25 cellular contexts compared by ENCODE assay signal in genomic region chr2:9945596-9945995, GRCh38. TPM values are rescaled to one million over a fixed set of nuclear protein-coding genes. Genes with fewer than 3 reads are reported as not detected.
DNase-seq lines count a peak whose midpoint lies in the region; ATAC-seq, FAIRE-seq and TF ChIP-seq lines count a peak whose summit lies in the region.
"Had no signal": no experiment of that assay in that cellular context is flagged by ENCODE, and none has a peak within 500 bp of the region (broad histone marks: within the 10 kb centered on the region; RNA-seq: fewer than 3 reads in every experiment).

No MANE protein-coding gene starts in this region.

- FAIRE-seq in HepG2 (lab: Jason Lieb, UNC) = no peak

- H3K4me1 ChIP-seq in esophagus (ENCODE audit: control insufficient read depth in 2 of 2, insufficient read depth in 2 of 2, low read length in 1 of 2) (peaks cover 0 to 14% of the 10 kb centered on the region in 2 donors), HepG2 (ENCODE audit: insufficient read depth, low read length) (peaks cover 93% of the 10 kb centered on the region), suprapubic skin (peaks cover 43% of the 10 kb centered on the region), tibial nerve (peaks cover 0 to 16% (median 3%) of the 10 kb centered on the region in 4 donors)

- TF ChIP-seq EP300 in HepG2 (IDR thresholded peaks at IDR 0.05; ENCODE audit: low read depth in 2 of 2, low read length in 2 of 2) = no peak
- TF ChIP-seq EP300 in HepG2 (CRISPR knock-in tag; IDR thresholded peaks at IDR 0.05; ENCODE audit: borderline replicate concordance) = no peak
- no peak for TF ChIP-seq EP300 in suprapubic skin (IDR thresholded peaks at IDR 0.05)
- TF ChIP-seq EP300 in tibial nerve (IDR thresholded peaks at IDR 0.05) = no peak

- BruUV-seq in HepG2 (replicated peaks; lab: Mats Ljungman, UMichigan) = no TSS peak

- TF ChIP-seq CTCF in HepG2 (CRISPR knock-in tag; IDR thresholded peaks at IDR 0.05) = no peak
- no peak for TF ChIP-seq CTCF in suprapubic skin (IDR thresholded peaks at IDR 0.05)
- TF ChIP-seq CTCF in tibial nerve (IDR thresholded peaks at IDR 0.05) = no peak

- H3K27ac Mint-ChIP-seq in activated naive CD8-positive, alpha-beta T cell treated with anti-CD3 and anti-CD28 coated beads, Interleukin-2, amount 50 U/mL, for 24 hours = no peak overlapping the region
- H3K27ac Mint-ChIP-seq: CD4-positive, CD25-positive, alpha-beta regulatory T cell; HFFc6 had no signal

- H3K27ac ChIP-seq in esophagus (ENCODE audit: low read depth in 2 of 2, low read length in 1 of 2) = peak overlapping the region; percentile 66 to 85
- H3K27ac ChIP-seq in HepG2 (ENCODE audit: extremely low read length, insufficient read depth, low read length) = no peak overlapping the region
- H3K27ac ChIP-seq in suprapubic skin = peak overlapping the region; percentile 47
- H3K27ac ChIP-seq in tibial nerve = no peak overlapping the region
- H3K27ac ChIP-seq: BLaER1, Peyer's patch had no signal

- no peak for ATAC-seq in HepG2
- ATAC-seq in activated naive CD8-positive, alpha-beta T cell treated with anti-CD3 and anti-CD28 coated beads, Interleukin-2, amount 50 U/mL, for 24 hours = no peak

- H3K79me2 ChIP-seq in HepG2 (ENCODE audit: insufficient read depth, low read length) = no peaks in the 10 kb centered on the region

- H3K9me3 Mint-ChIP-seq in activated naive CD8-positive, alpha-beta T cell treated with anti-CD3 and anti-CD28 coated beads, Interleukin-2, amount 50 U/mL, for 24 hours = no peaks in the 10 kb centered on the region
- H3K9me3 Mint-ChIP-seq: HFFc6 had no signal

- peak; percentile 34 for DNase-seq in NCI-H82 (lab: John Stamatoyannopoulos, UW)
- DNase-seq in NCI-H82 treated with DMSO at 0.1 percent for 48 hours (lab: John Stamatoyannopoulos, UW; ENCODE audit: unreplicated experiment) = no peak
- DNase-seq in HepG2 (ENCODE audit: low spot score) = no peak
- DNase-seq in suprapubic skin (ENCODE audit: low spot score in 2 of 2) = no peak
- DNase-seq in tibial nerve (ENCODE audit: low spot score in 2 of 2) = no peak
- no peak for DNase-seq in medulla oblongata (ENCODE audit: extremely low spot score)
- DNase-seq in activated naive CD8-positive, alpha-beta T cell treated with anti-CD3 and anti-CD28 coated beads, Interleukin-2, amount 50 U/mL, for 24 hours = no peak
- DNase-seq: 8988T; ACHN; CD4-positive, CD25-positive, alpha-beta regulatory T cell; DMS53; GOT3; HFFc6; KBM-7; MG63; NCI-H1417; NCI-H1694; NCI-H2029 treated with DMSO at 0.1 percent for 48 hours; NCI-H446 treated with DMSO at 0.1 percent for 48 hours; NCI-H526; Peyer's patch; SHP77 treated with DMSO at 0.1 percent for 48 hours had no signal

- H3K4me2 ChIP-seq in HepG2 (ENCODE audit: low read depth, low read length) = no peak overlapping the region; the same call in 1 of the 2 replicates
- H3K4me2 ChIP-seq: BLaER1 had no signal

- H3K9ac ChIP-seq in HepG2 (ENCODE audit: insufficient read depth, low read depth, low read length) = no peak overlapping the region
- H3K9ac ChIP-seq: BLaER1 had no signal

- intact Hi-C loops in HepG2 (cut with micrococcal nuclease; ENCODE audit: unreplicated experiment) = no loop called here

- H3K36me3 ChIP-seq in esophagus (ENCODE audit: control insufficient read depth in 2 of 2, insufficient read depth in 2 of 2, low read length in 1 of 2) (no peaks in the 10 kb centered on the region), HepG2 (replicated peaks in 1 of 2; ENCODE audit: control insufficient read depth in 1 of 2, insufficient read depth in 2 of 2, low read length in 2 of 2) (no peaks in the 10 kb centered on the region), suprapubic skin (no peaks in the 10 kb centered on the region), tibial nerve (no peaks in the 10 kb centered on the region)
- H3K36me3 ChIP-seq: BLaER1, HAP-1, MG63, Peyer's patch had no signal

- no peaks in the 10 kb centered on the region for H3K36me3 Mint-ChIP-seq in activated naive CD8-positive, alpha-beta T cell treated with anti-CD3 and anti-CD28 coated beads, Interleukin-2, amount 50 U/mL, for 24 hours (ENCODE audit: low read depth)
- H3K36me3 Mint-ChIP-seq: CD4-positive, CD25-positive, alpha-beta regulatory T cell had no signal

- H4K20me1 ChIP-seq in HepG2 (ENCODE audit: insufficient read depth, low read length) = no peaks in the 10 kb centered on the region
- H4K20me1 ChIP-seq: BLaER1 had no signal

- H3K4me3 Mint-ChIP-seq in activated naive CD8-positive, alpha-beta T cell treated with anti-CD3 and anti-CD28 coated beads, Interleukin-2, amount 50 U/mL, for 24 hours = no peak overlapping the region
- H3K4me3 Mint-ChIP-seq: CD4-positive, CD25-positive, alpha-beta regulatory T cell; HFFc6 had no signal

- H3K27me3 ChIP-seq in esophagus (ENCODE audit: control insufficient read depth in 1 of 2, insufficient read depth in 2 of 2, low read length in 2 of 2) (no peaks in the 10 kb centered on the region), HepG2 (ENCODE audit: control insufficient read depth in 1 of 2, insufficient read depth in 2 of 2, low read length in 2 of 2) (peaks cover 0 to 9% of the 10 kb centered on the region in 2 experiments; a peak in 3 of 5 replicates), suprapubic skin (no peaks in the 10 kb centered on the region), tibial nerve (no peaks in the 10 kb centered on the region)
- H3K27me3 ChIP-seq: MG63 had no signal

- H3K4me1 Mint-ChIP-seq in activated naive CD8-positive, alpha-beta T cell treated with anti-CD3 and anti-CD28 coated beads, Interleukin-2, amount 50 U/mL, for 24 hours = peaks cover 3% of the 10 kb centered on the region

- CTCF ChIA-PET in HepG2 (lab: Yijun Ruan, JAX; ENCODE audit: low intra/inter-chr PET ratio, low total read pairs) = no interaction called here

- H3K9me3 ChIP-seq in esophagus (ENCODE audit: control insufficient read depth in 2 of 2, insufficient read depth in 1 of 2, low read depth in 1 of 2, low read length in 1 of 2) (no peaks in the 10 kb centered on the region), HepG2 (ENCODE audit: low read length) (no peaks in the 10 kb centered on the region), suprapubic skin (no peaks in the 10 kb centered on the region), tibial nerve (no peaks in the 10 kb centered on the region)
- H3K9me3 ChIP-seq: BLaER1, HAP-1, MG63, Peyer's patch had no signal

- no peak for TF ChIP-seq POLR2A in HepG2 (IDR thresholded peaks at IDR 0.05; ENCODE audit: insufficient read depth in 1 of 2, low read depth in 2 of 2, low read length in 2 of 2)
- TF ChIP-seq POLR2A in suprapubic skin (IDR thresholded peaks at IDR 0.05) = no peak
- no peak for TF ChIP-seq POLR2A in tibial nerve (IDR thresholded peaks at IDR 0.05)

- peaks cover 37% of the 10 kb centered on the region for H3K27me3 Mint-ChIP-seq in activated naive CD8-positive, alpha-beta T cell treated with anti-CD3 and anti-CD28 coated beads, Interleukin-2, amount 50 U/mL, for 24 hours

- 56 to 72% methylated on average over 7 of the region's 7 CpGs for WGBS in esophagus, 2 donors
- WGBS in HepG2 (ENCODE audit: low lambda C conversion rate) = 32% methylated on average over 7 of the region's 7 CpGs
- 55% methylated on average over 7 of the region's 7 CpGs for WGBS in suprapubic skin
- 77 to 78% methylated on average over 7 of the region's 7 CpGs for WGBS in tibial nerve, 2 donors

- POLR2A ChIA-PET in HepG2 (lab: Yijun Ruan, JAX) = no interaction called here

- H3K4me3 ChIP-seq in esophagus (ENCODE audit: low read depth in 1 of 2, low read length in 2 of 2) (no peak overlapping the region), HepG2 (replicated peaks in 1 of 3; ENCODE audit: insufficient read depth in 1 of 3, low read depth in 2 of 3, low read length in 3 of 3) (no peak overlapping the region), suprapubic skin (no peak overlapping the region), tibial nerve (no peak overlapping the region)
- H3K4me3 ChIP-seq: BLaER1, HAP-1, MG63, Peyer's patch had no signal

- TF ChIP-seq RAD21 in HepG2 (CRISPR knock-in tag; IDR thresholded peaks at IDR 0.05) = no peak

- in situ Hi-C loops in HepG2 (cut with HindIII; ENCODE audit: extremely low pct_ligation_motif_present, low pct_unique_long_range_greater_than_20kb) = no loop called here

- no peak overlapping the region for H2AFZ ChIP-seq in HepG2 (ENCODE audit: low read length)

RNA-seq across cellular contexts. Expression of gene GRHL1, which starts 5.9 kb away (rescaled TPM):
- polyA plus RNA-seq in esophagus = 10 to 100 TPM; 61.8 to 94.7 TPM
- 10.6 and 12.0 TPM in 2 replicates for total RNA-seq in HepG2 (2016; rRNA removed; fragmentation: Illumina TruSeq; extraction: Trizol)
- 5.6 and 8.3 TPM in 2 replicates for total RNA-seq in HepG2 (2016; cell fraction: cytosol; rRNA removed; fragmentation: Illumina TruSeq; extraction: Trizol; ENCODE audit: low read depth)
- total RNA-seq in HepG2 (2016; cell fraction: insoluble cytoplasmic fraction; rRNA removed; fragmentation: Illumina TruSeq; extraction: Trizol) = 10.0 and 12.7 TPM in 2 replicates
- 5.3 and 6.5 TPM in 2 replicates for total RNA-seq in HepG2 (2016; cell fraction: membrane; rRNA removed; fragmentation: Illumina TruSeq; extraction: Trizol)
- total RNA-seq in HepG2 (2016; cell fraction: nucleus; rRNA removed; fragmentation: Illumina TruSeq; extraction: Trizol) = 19.5 and 21.6 TPM in 2 replicates
- 9.3 and 13.5 TPM in 2 replicates for polyA plus RNA-seq in HepG2 (2011; rRNA removed)
- 4.2 and 6.2 TPM in 2 replicates for polyA plus RNA-seq in HepG2 (2011; cell fraction: cytosol; rRNA removed)
- polyA plus RNA-seq in HepG2 (2011; cell fraction: nucleus; rRNA removed) = 25.1 and 30.9 TPM in 2 replicates
- polyA plus RNA-seq in HepG2 (2012) = 7.4 and 11.8 TPM in 2 replicates
- polyA plus RNA-seq in HepG2 (2016; cell fraction: cytosol; fragmentation: Illumina TruSeq; extraction: Trizol; ENCODE audit: low read depth) = 0.66 and 1.2 TPM in 2 replicates
- 8.6 and 8.8 TPM in 2 replicates for polyA plus RNA-seq in HepG2 (2016; cell fraction: insoluble cytoplasmic fraction; fragmentation: Illumina TruSeq; extraction: Trizol; ENCODE audit: low read depth)
- 1.7 and 1.9 TPM in 2 replicates for polyA plus RNA-seq in HepG2 (2016; cell fraction: membrane; fragmentation: Illumina TruSeq; extraction: Trizol; ENCODE audit: low read depth)
- polyA plus RNA-seq in HepG2 (2016; cell fraction: nucleus; fragmentation: Illumina TruSeq; extraction: Trizol; ENCODE audit: insufficient read depth, low read depth) = 24.2 and 25.3 TPM in 2 replicates
- polyA minus RNA-seq in HepG2 (2011; rRNA and poly(A)+ RNA removed; ENCODE audit: low replicate concordance) = 9.4 and 18.5 TPM in 2 replicates
- polyA minus RNA-seq in HepG2 (2011; cell fraction: cytosol; rRNA and poly(A)+ RNA removed) = 4.8 and 5.4 TPM in 2 replicates
- polyA minus RNA-seq in HepG2 (2011; cell fraction: nucleus; rRNA and poly(A)+ RNA removed) = 36.2 and 51.6 TPM in 2 replicates
- 100 to 1,000 TPM; 112 to 233 (median 121) TPM for total RNA-seq in suprapubic skin
- total RNA-seq in tibial nerve = 1 to 10 TPM in 2 of 4 donors, under 1 TPM in 1, not detected in 1; 0.66 to 4.2 (median 2.3) TPM

Comparison
In these comparisons a context has a peak if more than half of its experiments do, and no peak if none do; other contexts are left out.
1. H3K27ac ChIP-seq: peak in esophagus (2 of 2) and suprapubic skin (single experiment); none in HepG2 (single experiment) and tibial nerve (0 of 4).